In genomic region chr13:21638319-21639282, GRCh38 we compare ENCODE assay signal across 8 cellular contexts. TPM values are rescaled to one million over a fixed set of nuclear protein-coding genes. Genes with fewer than 3 reads are reported as not detected.
A peak's percentile ranks its signal among the peaks of the same experiment; 100 is the strongest.
DNase-seq lines count a peak whose midpoint lies in the region; ATAC-seq and TF ChIP-seq lines count a peak whose summit lies in the region.

No MANE protein-coding gene starts in this region.

- peaks cover 4% of the 10 kb centered on the region for H3K9me3 Mint-ChIP-seq in WTC11

- peak; percentile 60 for TF ChIP-seq CTCF in AG09309 (IDR thresholded peaks at IDR 0.05; ENCODE audit: control insufficient read depth, insufficient read depth, low read depth, low read length, missing control alignments)
- TF ChIP-seq CTCF in WTC11 (IDR thresholded peaks at IDR 0.05), result peak; percentile 70

- no peak overlapping the region for H3K4me3 ChIP-seq in AG09309 (ENCODE audit: control insufficient read depth, low read depth, low read length)

- H3K36me3 Mint-ChIP-seq in WTC11, result no peaks in the 10 kb centered on the region; the same call in none of the 2 replicates

- no peak for DNase-seq in AG09309 (ENCODE audit: low read depth)
- DNase-seq in EL, result peak; percentile 20
- DNase-seq in LoVo (ENCODE audit: low spot score), result peak; percentile 60
- DNase-seq in WTC11 (ENCODE audit: low spot score), result no peak
- DNase-seq in foreskin melanocyte, result peak; percentile 28
- DNase-seq in retina, result peak; percentile 71

- no peak overlapping the region for H3K27ac Mint-ChIP-seq in WTC11

- CTCF ChIA-PET in WTC11 (lab: Charles Lee), result interaction anchor here (0.6 to 2.1 kb wide), 43 partner anchors 8 to 1260 kb away, joined by 3 to 22 read pairs (median 4); partner anchors contain the start of genes FGF9 and MICU2

- H3K4me1 Mint-ChIP-seq in WTC11, result no peaks in the 10 kb centered on the region

- no peak for ATAC-seq in WTC11
- ATAC-seq in HG03095 (IDR thresholded peaks at IDR 0.05; ENCODE audit: unreplicated experiment), result no peak
- no peak for ATAC-seq in GM21526 (IDR thresholded peaks at IDR 0.05; ENCODE audit: low FRiP score, unreplicated experiment)

- POLR2A ChIA-PET in WTC11 (lab: Charles Lee), result no interaction called here

- H3K4me3 Mint-ChIP-seq in WTC11, result no peak overlapping the region

- H3K27me3 Mint-ChIP-seq in WTC11 (ENCODE audit: low read depth), result no peaks in the 10 kb centered on the region; the same call in 1 of the 2 replicates

TF ChIP-seq in WTC11, 78 proteins besides CTCF, POLR2A, EP300 and RAD21:
- no peak for TF ChIP-seq ZBTB21 (CRISPR knock-in tag; IDR thresholded peaks at IDR 0.05; ENCODE audit: borderline replicate concordance)
- TF ChIP-seq, protein P1, sequence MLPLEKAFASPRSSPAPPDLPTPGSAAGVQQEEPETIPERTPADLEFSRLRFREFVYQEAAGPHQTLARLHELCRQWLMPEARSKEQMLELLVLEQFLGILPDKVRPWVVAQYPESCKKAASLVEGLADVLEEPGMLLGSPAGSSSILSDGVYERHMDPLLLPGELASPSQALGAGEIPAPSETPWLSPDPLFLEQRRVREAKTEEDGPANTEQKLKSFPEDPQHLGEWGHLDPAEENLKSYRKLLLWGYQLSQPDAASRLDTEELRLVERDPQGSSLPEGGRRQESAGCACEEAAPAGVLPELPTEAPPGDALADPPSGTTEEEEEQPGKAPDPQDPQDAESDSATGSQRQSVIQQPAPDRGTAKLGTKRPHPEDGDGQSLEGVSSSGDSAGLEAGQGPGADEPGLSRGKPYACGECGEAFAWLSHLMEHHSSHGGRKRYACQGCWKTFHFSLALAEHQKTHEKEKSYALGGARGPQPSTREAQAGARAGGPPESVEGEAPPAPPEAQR (CRISPR knock-in tag; IDR thresholded peaks at IDR 0.05), result no peak
- TF ChIP-seq ETV6 (CRISPR knock-in tag; IDR thresholded peaks at IDR 0.05), result no peak
- no peak for TF ChIP-seq HMGA2 (CRISPR knock-in tag; IDR thresholded peaks at IDR 0.05)
- no peak for TF ChIP-seq HMGXB4 (CRISPR knock-in tag; IDR thresholded peaks at IDR 0.05)
- TF ChIP-seq ATF3 (CRISPR knock-in tag; conservative IDR thresholded peaks at IDR 0.05), result no peak
- TF ChIP-seq AR (CRISPR knock-in tag; IDR thresholded peaks at IDR 0.05), result no peak
- TF ChIP-seq, protein P2, sequence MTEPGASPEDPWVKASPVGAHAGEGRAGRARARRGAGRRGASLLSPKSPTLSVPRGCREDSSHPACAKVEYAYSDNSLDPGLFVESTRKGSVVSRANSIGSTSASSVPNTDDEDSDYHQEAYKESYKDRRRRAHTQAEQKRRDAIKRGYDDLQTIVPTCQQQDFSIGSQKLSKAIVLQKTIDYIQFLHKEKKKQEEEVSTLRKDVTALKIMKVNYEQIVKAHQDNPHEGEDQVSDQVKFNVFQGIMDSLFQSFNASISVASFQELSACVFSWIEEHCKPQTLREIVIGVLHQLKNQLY (CRISPR knock-in tag; IDR thresholded peaks at IDR 0.05), result no peak
- no peak for TF ChIP-seq SMAD4 (CRISPR knock-in tag; IDR thresholded peaks at IDR 0.05)
- no peak for TF ChIP-seq JAZF1 (CRISPR knock-in tag; IDR thresholded peaks at IDR 0.05)
- no peak for TF ChIP-seq ZNF138 (CRISPR knock-in tag; conservative IDR thresholded peaks at IDR 0.05)

RNA-seq across cellular contexts. Expression of gene FGF9, which starts 32.3 kb away (rescaled TPM):
- 0.25 to 0.27 TPM (median 0.26 TPM) in 3 replicates for total RNA-seq in WTC11 (2021)

RNA-seq across cellular contexts. Expression of gene MICU2, which starts 34.6 kb away (rescaled TPM):
- total RNA-seq in WTC11 (2021), result 33.8 to 35.0 TPM (median 34.4 TPM) in 3 replicates

Comparison
In these comparisons a context has a peak if more than half of its experiments do, and no peak if none do; other contexts are left out.
1. DNase-seq: peak in EL (single experiment), LoVo (single experiment), foreskin melanocyte (single experiment) and retina (single experiment); none in AG09309 (single experiment) and WTC11 (single experiment).